Comparison of ENCODE assay signal across 10 cellular contexts in the genomic region with DNA sequence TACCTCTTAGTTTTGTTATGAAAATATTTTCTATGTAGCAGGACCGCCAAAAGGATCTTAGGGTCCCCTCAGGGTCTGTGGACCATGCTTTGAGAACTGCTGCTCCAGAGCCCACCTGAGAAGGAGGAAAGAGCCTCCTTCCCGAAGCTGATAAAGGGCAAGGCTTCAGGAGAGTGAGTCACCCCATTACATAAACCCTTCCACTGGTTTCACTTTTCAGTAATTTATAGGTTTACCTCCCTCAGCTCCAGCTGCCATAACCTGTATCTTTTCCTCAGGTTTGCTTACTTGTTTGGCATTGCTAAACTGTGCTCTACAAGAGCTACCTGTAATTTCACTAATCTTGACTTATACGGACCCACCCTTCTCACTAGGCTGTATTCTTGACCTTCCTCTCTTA. TPM values are rescaled to one million over a fixed set of nuclear protein-coding genes. Genes with fewer than 3 reads are reported as not detected.
DNase-seq lines count a peak whose midpoint lies in the region; ATAC-seq, FAIRE-seq and TF ChIP-seq lines count a peak whose summit lies in the region.
"Had no signal": no experiment of that assay in that cellular context is flagged by ENCODE, and none has a peak within 500 bp of the region (broad histone marks: within the 10 kb centered on the region; RNA-seq: fewer than 3 reads in every experiment).

No MANE protein-coding gene starts in this region.

- FAIRE-seq in endothelial cell of umbilical vein (lab: Jason Lieb, UNC): no peak
- FAIRE-seq in small intestine (lab: Jason Lieb, UNC): no peak
- no peak for FAIRE-seq in GM12892 (lab: Jason Lieb, UNC)

- H3K9me1 ChIP-seq in endothelial cell of umbilical vein (replicated peaks; ENCODE audit: control insufficient read depth, extremely low read depth, insufficient read depth, low read length): no peaks in the 10 kb centered on the region

- no peak for ATAC-seq in naive thymus-derived CD4-positive, alpha-beta T cell

- no peak overlapping the region for H3K4me2 ChIP-seq in endothelial cell of umbilical vein (ENCODE audit: insufficient read depth, low read length)

- no peak for TF ChIP-seq POLR2A in endothelial cell of umbilical vein (IDR thresholded peaks at IDR 0.05; ENCODE audit: low read depth, low read length)
- TF ChIP-seq POLR2A in GM12892 (IDR thresholded peaks at IDR 0.05; ENCODE audit: low read depth, low read length): no peak

- no peak for TF ChIP-seq CTCF in endothelial cell of umbilical vein (IDR thresholded peaks at IDR 0.05; ENCODE audit: extremely low read depth in 1 of 2, insufficient read depth in 1 of 2, low read depth in 1 of 2, low read length in 2 of 2)

- peaks cover 19% of the 10 kb centered on the region for H3K36me3 Mint-ChIP-seq in activated CD4-positive, alpha-beta memory T cell treated with anti-CD3 and anti-CD28 coated beads, Interleukin-2, amount 10 ng/mL, durations not matched to agents 7 days and 5 days (ENCODE audit: low read depth)
- peaks cover 0 to 15% (median 9%) of the 10 kb centered on the region in 5 donors for H3K36me3 Mint-ChIP-seq in naive thymus-derived CD4-positive, alpha-beta T cell

- H3K4me1 Mint-ChIP-seq in activated CD4-positive, alpha-beta memory T cell treated with anti-CD3 and anti-CD28 coated beads, Interleukin-2, amount 10 ng/mL, durations not matched to agents 7 days and 5 days: peaks cover 28% of the 10 kb centered on the region
- H3K4me1 Mint-ChIP-seq in naive thymus-derived CD4-positive, alpha-beta T cell: peaks cover 7 to 23% (median 11%) of the 10 kb centered on the region in 7 donors

- H3K4me3 Mint-ChIP-seq in activated CD4-positive, alpha-beta memory T cell treated with anti-CD3 and anti-CD28 coated beads, Interleukin-2, amount 10 ng/mL, durations not matched to agents 7 days and 5 days: no peak overlapping the region
- no peak overlapping the region for H3K4me3 Mint-ChIP-seq in naive thymus-derived CD4-positive, alpha-beta T cell
- H3K4me3 Mint-ChIP-seq: naive B cell had no signal

- H3K9me3 Mint-ChIP-seq in activated CD4-positive, alpha-beta memory T cell treated with anti-CD3 and anti-CD28 coated beads, Interleukin-2, amount 10 ng/mL, durations not matched to agents 7 days and 5 days: no peaks in the 10 kb centered on the region
- H3K9me3 Mint-ChIP-seq in naive thymus-derived CD4-positive, alpha-beta T cell: peaks cover 0 to 1% (median 0%) of the 10 kb centered on the region in 11 donors
- H3K9me3 Mint-ChIP-seq: naive B cell had no signal

- no peak overlapping the region for H3K27ac Mint-ChIP-seq in activated CD4-positive, alpha-beta memory T cell treated with anti-CD3 and anti-CD28 coated beads, Interleukin-2, amount 10 ng/mL, durations not matched to agents 7 days and 5 days
- no peak overlapping the region for H3K27ac Mint-ChIP-seq in naive thymus-derived CD4-positive, alpha-beta T cell
- H3K27ac Mint-ChIP-seq: naive B cell had no signal

- no peaks in the 10 kb centered on the region for H3K27me3 Mint-ChIP-seq in activated CD4-positive, alpha-beta memory T cell treated with anti-CD3 and anti-CD28 coated beads, Interleukin-2, amount 10 ng/mL, durations not matched to agents 7 days and 5 days
- no peaks in the 10 kb centered on the region for H3K27me3 Mint-ChIP-seq in naive thymus-derived CD4-positive, alpha-beta T cell
- H3K27me3 Mint-ChIP-seq: naive B cell had no signal

- dilution Hi-C loops in endothelial cell of umbilical vein (cut with MboI; ENCODE audit: extremely low pct_ligation_motif_present, low sequenced_read_pairs): no loop called here

- CTCF ChIA-PET in endothelial cell of umbilical vein (lab: Charles Lee): interaction anchor here (0.7 to 1.3 kb wide), 4 partner anchors 9 to 159 kb away, joined by 3 to 4 read pairs (median 3); no protein-coding TSS in a partner anchor
- CTCF ChIA-PET in activated CD4-positive, alpha-beta memory T cell treated with anti-CD3 and anti-CD28 coated beads, Interleukin-2, amount 10 ng/mL, durations not matched to agents 7 days and 5 days (lab: Charles Lee): interaction anchor here (1.6 kb wide), 2 partner anchors 10 to 131 kb away, joined by 4 to 7 read pairs; no protein-coding TSS in a partner anchor
- CTCF ChIA-PET in naive thymus-derived CD4-positive, alpha-beta T cell (lab: Charles Lee): no interaction called here

- no peak overlapping the region for H2AFZ ChIP-seq in endothelial cell of umbilical vein (ENCODE audit: low read depth, low read length)

- H3K27me3 ChIP-seq in endothelial cell of umbilical vein (ENCODE audit: control insufficient read depth in 2 of 2, insufficient read depth in 2 of 2, low read length in 2 of 2) (no peaks in the 10 kb centered on the region), small intestine (ENCODE audit: control insufficient read depth in 2 of 2, insufficient read depth in 2 of 2, low read length in 2 of 2) (no peaks in the 10 kb centered on the region)
- H3K27me3 ChIP-seq in naive thymus-derived CD4-positive, alpha-beta T cell (ENCODE audit: control insufficient read depth in 2 of 2, insufficient read depth in 2 of 2, low read length in 2 of 2): no peaks in the 10 kb centered on the region

- WGBS in small intestine, 3 donors: 20 to 65% (median 41%) methylated on average over 3 of the region's 3 CpGs

- H4K20me1 ChIP-seq in endothelial cell of umbilical vein (replicated peaks; ENCODE audit: control insufficient read depth, extremely low read depth, insufficient read depth, low read length): no peaks in the 10 kb centered on the region

- no peak overlapping the region for H3K4me3 ChIP-seq in endothelial cell of umbilical vein (replicated peaks in 1 of 3; ENCODE audit: insufficient read depth in 1 of 3, low read depth in 1 of 3, low read length in 3 of 3)
- H3K4me3 ChIP-seq in small intestine (ENCODE audit: low read depth in 1 of 2, low read length in 2 of 2): no peak overlapping the region
- no peak overlapping the region for H3K4me3 ChIP-seq in naive thymus-derived CD4-positive, alpha-beta T cell (ENCODE audit: low read length)

- peaks cover 3% of the 10 kb centered on the region for H3K4me1 ChIP-seq in endothelial cell of umbilical vein (ENCODE audit: control insufficient read depth, extremely low read depth, insufficient read depth, low read length)
- H3K4me1 ChIP-seq in small intestine (ENCODE audit: control insufficient read depth in 2 of 2, insufficient read depth in 1 of 2, low read depth in 1 of 2, low read length in 1 of 2): no peaks in the 10 kb centered on the region
- H3K4me1 ChIP-seq in naive thymus-derived CD4-positive, alpha-beta T cell (ENCODE audit: control insufficient read depth in 2 of 2, insufficient read depth in 2 of 2, low read length in 2 of 2): no peaks in the 10 kb centered on the region

- DNase-seq in NCI-H2196 treated with DMSO at 0.1 percent for 48 hours (lab: John Stamatoyannopoulos, UW; ENCODE audit: unreplicated experiment) (peak; percentile 23), endothelial cell of umbilical vein (ENCODE audit: low read depth, low spot score) (no peak), small intestine (peak; percentile 85), GM12892 (ENCODE audit: insufficient read length) (no peak)
- no peak for DNase-seq in activated CD4-positive, alpha-beta memory T cell treated with anti-CD3 and anti-CD28 coated beads, Interleukin-2, amount 10 ng/mL, durations not matched to agents 7 days and 5 days
- DNase-seq in naive thymus-derived CD4-positive, alpha-beta T cell: no peak
- DNase-seq: activated CD4-positive, CD25-positive, alpha-beta regulatory T cell treated with anti-CD3 and anti-CD28 coated beads, Interleukin-2, amount 50 U/mL, for 72 hours; naive B cell; NCI-H1092 treated with DMSO at 0.1 percent for 48 hours; stimulated activated CD4-positive, alpha-beta T cell treated with anti-CD3 and anti-CD28 coated beads, Interleukin-4, amount 100 ng/mL, for 4 hours had no signal

- no peak overlapping the region for H3K27ac ChIP-seq in endothelial cell of umbilical vein (ENCODE audit: insufficient read depth, low read depth, low read length)
- peak overlapping the region; percentile 73 to 85 for H3K27ac ChIP-seq in small intestine (ENCODE audit: low read depth in 1 of 2, low read length in 1 of 2)
- H3K27ac ChIP-seq in naive thymus-derived CD4-positive, alpha-beta T cell (ENCODE audit: low read depth, low read length): no peak overlapping the region

- H3K79me2 ChIP-seq in endothelial cell of umbilical vein (ENCODE audit: control insufficient read depth, insufficient read depth, low read length): peaks cover 71% of the 10 kb centered on the region

- H3K9me3 ChIP-seq in endothelial cell of umbilical vein (replicated peaks; ENCODE audit: control insufficient read depth, insufficient read depth, low read length) (no peaks in the 10 kb centered on the region), small intestine (ENCODE audit: control insufficient read depth, low read depth) (no peaks in the 10 kb centered on the region)
- no peaks in the 10 kb centered on the region for H3K9me3 ChIP-seq in naive thymus-derived CD4-positive, alpha-beta T cell (ENCODE audit: control insufficient read depth in 2 of 3, low read length in 3 of 3)

- H3K36me3 ChIP-seq in endothelial cell of umbilical vein (ENCODE audit: control insufficient read depth in 2 of 2, extremely low read depth in 1 of 2, insufficient read depth in 2 of 2, low read length in 2 of 2) (peaks cover 2% of the 10 kb centered on the region in 2 experiments), small intestine (ENCODE audit: control insufficient read depth in 2 of 2, insufficient read depth in 2 of 2, low read length in 2 of 2) (no peaks in the 10 kb centered on the region)
- H3K36me3 ChIP-seq in naive thymus-derived CD4-positive, alpha-beta T cell (ENCODE audit: control insufficient read depth in 2 of 3, insufficient read depth in 3 of 3, low read length in 3 of 3): no peaks in the 10 kb centered on the region

- intact Hi-C loops in endothelial cell of umbilical vein (cut with micrococcal nuclease): no loop called here
- intact Hi-C loops in naive thymus-derived CD4-positive, alpha-beta T cell (cut with micrococcal nuclease): no loop called here

- POLR2A ChIA-PET in endothelial cell of umbilical vein (lab: Charles Lee): interaction anchor here (0.6 to 0.7 kb wide), 2 partner anchors 18 to 237 kb away, joined by 3 to 5 read pairs; no protein-coding TSS in a partner anchor
- POLR2A ChIA-PET in activated CD4-positive, alpha-beta memory T cell treated with anti-CD3 and anti-CD28 coated beads, Interleukin-2, amount 10 ng/mL, durations not matched to agents 7 days and 5 days (lab: Charles Lee): no interaction called here
- POLR2A ChIA-PET in naive thymus-derived CD4-positive, alpha-beta T cell (lab: Charles Lee): no interaction called here

- H3K9ac ChIP-seq in endothelial cell of umbilical vein (replicated peaks; ENCODE audit: extremely low read depth, insufficient read depth, low read length): no peak overlapping the region

- BruUV-seq in endothelial cell of umbilical vein (replicated peaks; lab: Mats Ljungman, UMichigan): no TSS peak

RNA-seq across cellular contexts. Expression of a gene that starts 6.6 kb away (rescaled TPM):
- 41.0 and 45.0 TPM in 2 replicates for total RNA-seq in endothelial cell of umbilical vein
- polyA plus RNA-seq in endothelial cell of umbilical vein: 26.7 and 30.5 TPM in 2 replicates
- 19.0 and 20.9 TPM in 2 replicates for polyA plus RNA-seq in endothelial cell of umbilical vein (2011; cell fraction: cytosol; rRNA removed)
- 111 and 129 TPM in 2 replicates for polyA plus RNA-seq in endothelial cell of umbilical vein (2011; cell fraction: nucleus; rRNA removed)
- 21.1 and 27.4 TPM in 2 replicates for polyA plus RNA-seq in endothelial cell of umbilical vein (2012)
- 50.6 and 67.4 TPM in 2 replicates for polyA minus RNA-seq in endothelial cell of umbilical vein
- polyA minus RNA-seq in endothelial cell of umbilical vein (2011; cell fraction: cytosol; rRNA and poly(A)+ RNA removed): 24.3 TPM
- polyA minus RNA-seq in endothelial cell of umbilical vein (2011; cell fraction: nucleus; rRNA and poly(A)+ RNA removed): 48.7 and 78.5 TPM in 2 replicates
- polyA plus RNA-seq in small intestine: 10 to 100 TPM in 2 of 3 donors, 1 to 10 TPM in 1; 8.6 to 14.1 (median 11.0) TPM
- 25.5 TPM for polyA plus RNA-seq in GM12892 (2012; ENCODE audit: missing spikeins)
- 10 to 100 TPM; 27.6 to 29.2 TPM for total RNA-seq in activated CD4-positive, alpha-beta memory T cell treated with anti-CD3 and anti-CD28 coated beads, Interleukin-2, amount 10 ng/mL, durations not matched to agents 7 days and 5 days
- 10 to 100 TPM; 18.7 to 35.8 (median 21.2) TPM for total RNA-seq in naive thymus-derived CD4-positive, alpha-beta T cell
- 1 to 10 TPM; 3.6 to 9.8 TPM for polyA plus RNA-seq in naive thymus-derived CD4-positive, alpha-beta T cell

RNA-seq across cellular contexts. Expression of a gene that starts 45.4 kb away (rescaled TPM):
- total RNA-seq in endothelial cell of umbilical vein: 34.9 and 40.9 TPM in 2 replicates
- polyA plus RNA-seq in endothelial cell of umbilical vein (65.2 and 67.4 TPM in 2 replicates), small intestine (10 to 100 TPM in 2 of 3 donors, 1 to 10 TPM in 1; 9.7 to 18.1 (median 11.7) TPM)
- 12.7 and 17.1 TPM in 2 replicates for polyA plus RNA-seq in endothelial cell of umbilical vein (2011; cell fraction: cytosol; rRNA removed)
- 393 and 442 TPM in 2 replicates for polyA plus RNA-seq in endothelial cell of umbilical vein (2011; cell fraction: nucleus; rRNA removed)
- 22.6 and 43.0 TPM in 2 replicates for polyA plus RNA-seq in endothelial cell of umbilical vein (2012)
- 68.0 and 72.7 TPM in 2 replicates for polyA minus RNA-seq in endothelial cell of umbilical vein
- polyA minus RNA-seq in endothelial cell of umbilical vein (2011; cell fraction: cytosol; rRNA and poly(A)+ RNA removed): 6.5 TPM
- 62.1 and 106 TPM in 2 replicates for polyA minus RNA-seq in endothelial cell of umbilical vein (2011; cell fraction: nucleus; rRNA and poly(A)+ RNA removed)
- polyA plus RNA-seq in GM12892 (2012; ENCODE audit: missing spikeins): 13.1 TPM
- total RNA-seq in activated CD4-positive, alpha-beta memory T cell treated with anti-CD3 and anti-CD28 coated beads, Interleukin-2, amount 10 ng/mL, durations not matched to agents 7 days and 5 days: 10 to 100 TPM; 17.6 to 17.9 TPM
- 10 to 100 TPM; 18.9 to 28.1 (median 19.7) TPM for total RNA-seq in naive thymus-derived CD4-positive, alpha-beta T cell
- 1 to 10 TPM; 2.6 to 3.6 TPM for polyA plus RNA-seq in naive thymus-derived CD4-positive, alpha-beta T cell

RNA-seq across cellular contexts. Expression of a gene that starts 45.5 kb away (rescaled TPM):
- total RNA-seq in endothelial cell of umbilical vein: 38.2 and 39.1 TPM in 2 replicates
- 54.7 and 61.1 TPM in 2 replicates for polyA plus RNA-seq in endothelial cell of umbilical vein
- 67.3 and 69.1 TPM in 2 replicates for polyA plus RNA-seq in endothelial cell of umbilical vein (2011; cell fraction: cytosol; rRNA removed)
- 54.8 and 60.0 TPM in 2 replicates for polyA plus RNA-seq in endothelial cell of umbilical vein (2011; cell fraction: nucleus; rRNA removed)
- 33.9 and 41.6 TPM in 2 replicates for polyA plus RNA-seq in endothelial cell of umbilical vein (2012)
- polyA minus RNA-seq in endothelial cell of umbilical vein: 67.1 and 82.5 TPM in 2 replicates
- polyA minus RNA-seq in endothelial cell of umbilical vein (2011; cell fraction: cytosol; rRNA and poly(A)+ RNA removed): 15.6 TPM
- polyA minus RNA-seq in endothelial cell of umbilical vein (2011; cell fraction: nucleus; rRNA and poly(A)+ RNA removed): 11.4 and 17.1 TPM in 2 replicates
- 10 to 100 TPM; 15.1 to 19.8 (median 17.7) TPM for polyA plus RNA-seq in small intestine
- 14.8 TPM for polyA plus RNA-seq in GM12892 (2012; ENCODE audit: missing spikeins)
- 10 to 100 TPM; 15.1 to 21.9 TPM for total RNA-seq in activated CD4-positive, alpha-beta memory T cell treated with anti-CD3 and anti-CD28 coated beads, Interleukin-2, amount 10 ng/mL, durations not matched to agents 7 days and 5 days
- 10 to 100 TPM; 12.6 to 33.4 (median 28.3) TPM for total RNA-seq in naive thymus-derived CD4-positive, alpha-beta T cell
- polyA plus RNA-seq in naive thymus-derived CD4-positive, alpha-beta T cell: 10 to 100 TPM; 17.4 to 29.5 TPM

RNA-seq across cellular contexts. Expression of a gene that starts 57.8 kb away (rescaled TPM):
- total RNA-seq in endothelial cell of umbilical vein: 43.0 and 57.4 TPM in 2 replicates
- polyA plus RNA-seq in endothelial cell of umbilical vein (70.3 and 82.1 TPM in 2 replicates), small intestine (10 to 100 TPM; 18.9 to 42.7 (median 25.2) TPM)
- polyA plus RNA-seq in endothelial cell of umbilical vein (2011; cell fraction: cytosol; rRNA removed): 56.4 and 64.2 TPM in 2 replicates
- 182 and 228 TPM in 2 replicates for polyA plus RNA-seq in endothelial cell of umbilical vein (2011; cell fraction: nucleus; rRNA removed)
- polyA plus RNA-seq in endothelial cell of umbilical vein (2012): 55.9 and 58.7 TPM in 2 replicates
- 32.0 and 48.0 TPM in 2 replicates for polyA minus RNA-seq in endothelial cell of umbilical vein
- polyA minus RNA-seq in endothelial cell of umbilical vein (2011; cell fraction: cytosol; rRNA and poly(A)+ RNA removed): 18.0 TPM
- polyA minus RNA-seq in endothelial cell of umbilical vein (2011; cell fraction: nucleus; rRNA and poly(A)+ RNA removed): 19.5 and 25.9 TPM in 2 replicates
- 51.7 TPM for polyA plus RNA-seq in GM12892 (2012; ENCODE audit: missing spikeins)
- total RNA-seq in activated CD4-positive, alpha-beta memory T cell treated with anti-CD3 and anti-CD28 coated beads, Interleukin-2, amount 10 ng/mL, durations not matched to agents 7 days and 5 days: 10 to 100 TPM; 35.0 to 39.8 TPM
- 10 to 100 TPM; 21.4 to 62.0 (median 49.0) TPM for total RNA-seq in naive thymus-derived CD4-positive, alpha-beta T cell
- polyA plus RNA-seq in naive thymus-derived CD4-positive, alpha-beta T cell: 10 to 100 TPM; 15.5 to 21.2 TPM

RNA-seq across cellular contexts. Expression of a gene that starts 57.8 kb away (rescaled TPM):
- 31.4 and 34.5 TPM in 2 replicates for total RNA-seq in endothelial cell of umbilical vein
- polyA plus RNA-seq in endothelial cell of umbilical vein: 14.5 and 16.0 TPM in 2 replicates
- 9.3 and 11.0 TPM in 2 replicates for polyA plus RNA-seq in endothelial cell of umbilical vein (2011; cell fraction: cytosol; rRNA removed)
- polyA plus RNA-seq in endothelial cell of umbilical vein (2011; cell fraction: nucleus; rRNA removed): 33.9 and 39.9 TPM in 2 replicates
- 18.5 and 19.0 TPM in 2 replicates for polyA plus RNA-seq in endothelial cell of umbilical vein (2012)
- 20.6 and 24.7 TPM in 2 replicates for polyA minus RNA-seq in endothelial cell of umbilical vein
- polyA minus RNA-seq in endothelial cell of umbilical vein (2011; cell fraction: cytosol; rRNA and poly(A)+ RNA removed): 15.7 TPM
- polyA minus RNA-seq in endothelial cell of umbilical vein (2011; cell fraction: nucleus; rRNA and poly(A)+ RNA removed): 28.6 and 35.4 TPM in 2 replicates
- 1 to 10 TPM; 3.0 to 6.9 (median 3.4) TPM for polyA plus RNA-seq in small intestine
- 8.8 TPM for polyA plus RNA-seq in GM12892 (2012; ENCODE audit: missing spikeins)
- 10 to 100 TPM; 41.4 to 41.8 TPM for total RNA-seq in activated CD4-positive, alpha-beta memory T cell treated with anti-CD3 and anti-CD28 coated beads, Interleukin-2, amount 10 ng/mL, durations not matched to agents 7 days and 5 days
- 10 to 100 TPM; 38.7 to 49.8 (median 40.8) TPM for total RNA-seq in naive thymus-derived CD4-positive, alpha-beta T cell
- 10 to 100 TPM in 1 of 2 donors, 1 to 10 TPM in 1; 6.0 to 14.3 TPM for polyA plus RNA-seq in naive thymus-derived CD4-positive, alpha-beta T cell

Comparison
In these comparisons a context has a peak if more than half of its experiments do, and no peak if none do; other contexts are left out.
1. DNase-seq: peak in NCI-H2196 treated with DMSO at 0.1 percent for 48 hours (single experiment) and small intestine (single experiment); none in endothelial cell of umbilical vein (single experiment), GM12892 (single experiment), activated CD4-positive, alpha-beta memory T cell treated with anti-CD3 and anti-CD28 coated beads, Interleukin-2, amount 10 ng/mL, durations not matched to agents 7 days and 5 days (single experiment) and naive thymus-derived CD4-positive, alpha-beta T cell (0 of 9).
2. H3K27ac ChIP-seq: peak in small intestine (2 of 2); none in endothelial cell of umbilical vein (single experiment) and naive thymus-derived CD4-positive, alpha-beta T cell (single experiment).